14 cellular contexts compared by ENCODE assay signal in the genomic region with DNA sequence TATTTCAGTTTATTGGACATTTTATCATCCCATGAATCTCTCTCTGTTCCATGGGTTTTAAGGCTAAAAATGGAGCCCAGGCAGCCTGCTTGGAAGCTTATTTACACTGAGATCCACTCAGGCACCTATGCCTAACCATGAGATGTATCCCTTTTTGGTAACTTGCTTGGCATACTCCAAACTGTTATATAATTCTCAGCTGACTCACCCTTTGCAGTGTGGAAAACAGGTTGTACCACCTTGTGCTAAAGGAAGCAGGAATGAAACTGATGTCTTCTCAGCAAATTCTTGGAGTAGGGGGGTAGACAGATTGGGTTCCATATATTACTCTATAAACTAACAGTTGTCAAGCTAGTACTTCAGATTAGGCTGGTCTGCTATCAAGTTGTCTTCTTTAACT.
"Had no signal": no experiment of that assay in that cellular context is flagged by ENCODE, and none has a peak within 500 bp of the region (broad histone marks: within the 10 kb centered on the region; RNA-seq: fewer than 3 reads in every experiment).

No MANE protein-coding gene starts in this region.

- H3K27me3 ChIP-seq: hepatocyte, tibial nerve, uterus had no signal

- H3K4me2 ChIP-seq: hepatocyte had no signal

- FAIRE-seq: islet of Langerhans had no signal

- H2AFZ ChIP-seq: hepatocyte had no signal

- H3K79me2 ChIP-seq: hepatocyte had no signal

- H3K9me3 ChIP-seq: tibial nerve, uterus had no signal

- H3K4me3 ChIP-seq: coronary artery, hepatocyte, tibial nerve, uterus had no signal

- H3K4me1 ChIP-seq: tibial nerve, uterus had no signal

- H3K27ac ChIP-seq: coronary artery, hepatocyte, tibial nerve, uterus, WERI-Rb-1 had no signal

- H3K36me3 ChIP-seq: tibial nerve, uterus, WERI-Rb-1 had no signal

- DNase-seq: activated CD4-positive, alpha-beta T cell treated with anti-CD3 and anti-CD28 coated beads, Interleukin-2, amount 50 U/mL, for 48 hours; activated naive CD8-positive, alpha-beta T cell treated with anti-CD3 and anti-CD28 coated beads, Interleukin-2, amount 10 ng/mL, durations not matched to agents 7 days and 5 days; occipital lobe; posterior cingulate gyrus; stimulated activated CD4-positive, alpha-beta T cell treated with anti-CD3 and anti-CD28 coated beads, Interleukin-12 subunit alpha, Interleukin-12 subunit beta, amount 100 ng/mL, for 4 hours; stimulated activated CD4-positive, alpha-beta T cell treated with anti-CD3 and anti-CD28 coated beads, Interleukin-1b, Interleukin-23, amount 100 ng/mL, for 48 hours; stimulated activated naive CD4-positive, alpha-beta T cell treated with Interleukin-2 at 50 U/mL for 16 hours; SW 1271; uterus; WERI-Rb-1 had no signal
